Comparison of ENCODE assay signal across 28 cellular contexts in the genomic region with DNA sequence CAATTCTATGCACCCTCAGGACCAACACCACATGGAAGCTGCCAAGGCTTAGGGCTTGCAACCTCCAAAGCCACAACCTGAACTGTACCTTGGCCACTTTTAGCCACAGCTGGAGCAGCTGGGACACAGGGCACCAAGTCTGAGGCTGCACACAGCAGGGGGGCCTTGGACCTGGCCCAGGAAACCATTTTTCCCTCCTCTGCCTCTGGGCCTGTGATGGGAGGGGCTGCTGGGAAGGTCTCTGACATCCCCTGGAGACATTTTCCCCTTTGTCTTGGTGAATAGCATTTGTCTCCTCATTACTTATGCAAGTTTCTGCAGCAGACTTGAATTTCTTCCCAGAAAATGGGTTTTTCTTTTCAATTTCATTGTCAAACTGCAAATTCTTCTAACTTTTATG.
"Had no signal": no experiment of that assay in that cellular context is flagged by ENCODE, and none has a peak within 500 bp of the region (broad histone marks: within the 10 kb centered on the region; RNA-seq: fewer than 3 reads in every experiment).

No MANE protein-coding gene starts in this region.

- H3K27me3 Mint-ChIP-seq: stimulated activated memory B cell treated with anti-CD40 and anti-IgM and Interleukin-4, amounts not matched to agents 10 μg/mL and 1 μg/mL and 100 μg/mL, for 72 hours; stimulated activated naive B cell treated with anti-CD40 and anti-IgM and Interleukin-4, amounts not matched to agents 10 μg/mL and 1 μg/mL and 100 μg/mL, for 72 hours had no signal

- H3K27ac Mint-ChIP-seq: stimulated activated effector memory CD8-positive, alpha-beta T cell treated with anti-CD3 and anti-CD28 coated beads, Interleukin-12 subunit alpha, Interleukin-12 subunit beta, amount 100 ng/mL, for 72 hours; stimulated activated memory B cell treated with anti-CD40 and anti-IgM and Interleukin-4, amounts not matched to agents 10 μg/mL and 1 μg/mL and 100 μg/mL, for 72 hours; stimulated activated naive B cell treated with anti-CD40 and anti-IgM and Interleukin-4, amounts not matched to agents 10 μg/mL and 1 μg/mL and 100 μg/mL, for 72 hours; stimulated activated naive CD8-positive, alpha-beta T cell treated with anti-CD3 and anti-CD28 coated beads, Interleukin-15, amount 100 ng/mL, for 72 hours; stimulated activated naive CD8-positive, alpha-beta T cell treated with anti-CD3 and anti-CD28 coated beads, Interleukin-15, Interleukin-2, amounts not matched to agents 100 ng/mL and 50 ng/mL, for 24 hours; type B pancreatic cell had no signal

- H3K9me3 Mint-ChIP-seq: stimulated activated naive CD8-positive, alpha-beta T cell treated with anti-CD3 and anti-CD28 coated beads, Interleukin-15, Interleukin-2, amounts not matched to agents 100 ng/mL and 50 ng/mL, for 24 hours had no signal

- H3K27me3 ChIP-seq: stomach, suprapubic skin, testis, thyroid gland, tibial artery, tibial nerve, transverse colon, upper lobe of left lung, upper lobe of right lung, uterus, vagina had no signal

- H3K27ac ChIP-seq: stomach, suprapubic skin, testis, thoracic aorta, thyroid gland, tibial artery, tibial nerve, transverse colon, upper lobe of left lung, upper lobe of right lung, uterus, vagina had no signal

- H3K36me3 ChIP-seq: stomach, suprapubic skin, thoracic aorta, thyroid gland, tibial artery, tibial nerve, transverse colon, upper lobe of left lung, upper lobe of right lung, uterus, vagina had no signal

- ATAC-seq: stimulated activated effector memory CD8-positive, alpha-beta T cell treated with anti-CD3 and anti-CD28 coated beads, Interleukin-12 subunit alpha, Interleukin-12 subunit beta, amount 100 ng/mL, for 72 hours; stimulated activated memory B cell treated with anti-CD40 and anti-IgM and Interleukin-4, amounts not matched to agents 10 μg/mL and 1 μg/mL and 100 μg/mL, for 72 hours; stimulated activated naive B cell treated with anti-CD40 and anti-IgM and Interleukin-4, amounts not matched to agents 10 μg/mL and 1 μg/mL and 100 μg/mL, for 72 hours; stimulated activated naive CD8-positive, alpha-beta T cell treated with anti-CD3 and anti-CD28 coated beads, Interleukin-15, amount 100 ng/mL, for 72 hours; stimulated activated naive CD8-positive, alpha-beta T cell treated with anti-CD3 and anti-CD28 coated beads, Interleukin-15, Interleukin-2, amounts not matched to agents 100 U/mL and 50 U/mL, for 24 hours; upper lobe of right lung had no signal

- H3K4me3 Mint-ChIP-seq: stimulated activated effector memory CD8-positive, alpha-beta T cell treated with anti-CD3 and anti-CD28 coated beads, Interleukin-12 subunit alpha, Interleukin-12 subunit beta, amount 100 ng/mL, for 72 hours; stimulated activated memory B cell treated with anti-CD40 and anti-IgM and Interleukin-4, amounts not matched to agents 10 μg/mL and 1 μg/mL and 100 μg/mL, for 72 hours; stimulated activated naive B cell treated with anti-CD40 and anti-IgM and Interleukin-4, amounts not matched to agents 10 μg/mL and 1 μg/mL and 100 μg/mL, for 72 hours; stimulated activated naive CD8-positive, alpha-beta T cell treated with anti-CD3 and anti-CD28 coated beads, Interleukin-15, amount 100 ng/mL, for 72 hours; stimulated activated naive CD8-positive, alpha-beta T cell treated with anti-CD3 and anti-CD28 coated beads, Interleukin-15, Interleukin-2, amounts not matched to agents 100 ng/mL and 50 ng/mL, for 24 hours; type B pancreatic cell had no signal

- H3K4me3 ChIP-seq: stomach, suprapubic skin, testis, thoracic aorta, thyroid gland, tibial artery, tibial nerve, transverse colon, upper lobe of left lung, upper lobe of right lung, uterus, vagina had no signal

- DNase-seq: stimulated activated CD4-positive, alpha-beta T cell treated with anti-CD3 and anti-CD28 coated beads, Interleukin-2, amount 100 ng/mL, for 48 hours; stimulated activated CD4-positive, alpha-beta T cell treated with anti-CD3 and anti-CD28 coated beads, Interleukin-4, amount 100 ng/mL, for 1 hour; stimulated activated CD4-positive, alpha-beta T cell treated with anti-CD3 and anti-CD28 coated beads, Interleukin-4, amount 100 ng/mL, for 24 hours; stimulated activated CD4-positive, alpha-beta T cell treated with anti-CD3 and anti-CD28 coated beads, Interleukin-4, amount 100 ng/mL, for 4 hours; stimulated activated CD8-positive, alpha-beta memory T cell treated with anti-CD3 and anti-CD28 coated beads, Interleukin-4, amount 100 ng/mL, for 48 hours; stimulated activated naive B cell treated with anti-CD40 and anti-IgM and Interleukin-4, amounts not matched to agents 10 μg/mL and 1 μg/mL and 100 μg/mL, for 72 hours; stimulated activated naive CD4-positive, alpha-beta T cell; stimulated activated naive CD4-positive, alpha-beta T cell treated with Interleukin-2 at 50 U/mL for 16 hours; stimulated activated naive CD8-positive, alpha-beta T cell treated with anti-CD3 and anti-CD28 coated beads, Interleukin-15, amount 100 ng/mL, for 72 hours; stimulated activated naive CD8-positive, alpha-beta T cell treated with anti-CD3 and anti-CD28 coated beads, Interleukin-15, Interleukin-2, amounts not matched to agents 100 U/mL and 50 U/mL, for 24 hours; stomach; substantia nigra; testis; thyroid gland; tibial artery; transverse colon; trophoblast cell; upper lobe of left lung; upper lobe of right lung; uterus had no signal

- H3K9me3 ChIP-seq: stomach, suprapubic skin, testis, thoracic aorta, thyroid gland, tibial artery, tibial nerve, transverse colon, upper lobe of left lung, upper lobe of right lung, uterus, vagina had no signal

- H3K4me1 Mint-ChIP-seq: stimulated activated effector memory CD8-positive, alpha-beta T cell treated with anti-CD3 and anti-CD28 coated beads, Interleukin-12 subunit alpha, Interleukin-12 subunit beta, amount 100 ng/mL, for 72 hours; stimulated activated memory B cell treated with anti-CD40 and anti-IgM and Interleukin-4, amounts not matched to agents 10 μg/mL and 1 μg/mL and 100 μg/mL, for 72 hours; stimulated activated naive B cell treated with anti-CD40 and anti-IgM and Interleukin-4, amounts not matched to agents 10 μg/mL and 1 μg/mL and 100 μg/mL, for 72 hours; stimulated activated naive CD8-positive, alpha-beta T cell treated with anti-CD3 and anti-CD28 coated beads, Interleukin-15, amount 100 ng/mL, for 72 hours had no signal

- H3K4me1 ChIP-seq: stomach, suprapubic skin, testis, thyroid gland, tibial artery, tibial nerve, transverse colon, upper lobe of left lung, upper lobe of right lung, uterus, vagina had no signal

- H3K36me3 Mint-ChIP-seq: stimulated activated effector memory CD8-positive, alpha-beta T cell treated with anti-CD3 and anti-CD28 coated beads, Interleukin-12 subunit alpha, Interleukin-12 subunit beta, amount 100 ng/mL, for 72 hours; stimulated activated memory B cell treated with anti-CD40 and anti-IgM and Interleukin-4, amounts not matched to agents 10 μg/mL and 1 μg/mL and 100 μg/mL, for 72 hours; stimulated activated naive B cell treated with anti-CD40 and anti-IgM and Interleukin-4, amounts not matched to agents 10 μg/mL and 1 μg/mL and 100 μg/mL, for 72 hours had no signal
